ENCODE assay signal across 8 cellular contexts in the genomic region with DNA sequence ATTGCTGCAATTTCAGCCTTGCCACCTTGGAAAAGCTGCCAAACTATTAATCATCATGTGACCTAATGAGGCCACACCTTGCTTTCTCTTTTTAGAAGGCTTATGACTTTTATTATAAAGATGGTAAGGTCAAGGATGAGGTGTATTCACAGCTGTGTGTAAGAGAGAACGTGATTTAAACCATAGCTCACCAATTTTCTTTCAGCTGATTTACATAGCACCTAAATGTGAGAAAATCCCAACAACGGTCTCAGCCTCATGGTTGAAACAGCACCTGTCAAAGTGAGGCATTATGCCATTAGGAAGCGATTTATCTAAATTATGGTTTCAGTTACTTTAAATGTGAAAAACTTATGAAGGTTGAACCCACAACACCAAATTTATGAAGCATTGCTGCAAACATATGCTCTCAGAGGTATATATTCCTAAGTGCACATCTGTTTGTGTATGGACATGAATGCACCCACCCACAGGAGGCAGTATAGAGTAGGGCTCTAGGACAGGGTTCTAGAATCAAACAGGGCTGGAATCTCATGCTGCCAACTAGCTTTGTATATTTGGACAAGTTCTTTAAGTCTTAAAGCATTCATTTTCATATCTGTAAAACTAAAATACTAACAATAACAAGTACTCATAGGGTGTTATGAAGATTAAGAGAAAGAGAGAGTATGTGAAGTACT.
DNase-seq lines count a peak whose midpoint lies in the region; ATAC-seq and TF ChIP-seq lines count a peak whose summit lies in the region.

No MANE protein-coding gene starts in this region.

- no peaks in the 10 kb centered on the region for H3K4me1 ChIP-seq in RWPE2 (ENCODE audit: insufficient read depth, poor library complexity, severe bottlenecking)

- peak; percentile 59 for ATAC-seq in GM21786 (IDR thresholded peaks at IDR 0.05; ENCODE audit: unreplicated experiment)
- no peak for ATAC-seq in RWPE2 (ENCODE audit: low read depth)

- peak; percentile 18 for TF ChIP-seq CTCF in RWPE2 (IDR thresholded peaks at IDR 0.05; ENCODE audit: poor library complexity, severe bottlenecking)

- DNase-seq in NCI-H146 (lab: John Stamatoyannopoulos, UW) (peak; percentile 6), NCI-H146 treated with DMSO at 0.1 percent for 48 hours (lab: John Stamatoyannopoulos, UW; ENCODE audit: unreplicated experiment) (no peak), RWPE2 (ENCODE audit: low spot score) (no peak), kidney tubule cell (ENCODE audit: low spot score) (peak; percentile 17), NCI-H1694 treated with DMSO at 0.1 percent for 48 hours (lab: John Stamatoyannopoulos, UW) (no peak)
- no peak for DNase-seq in stimulated activated CD4-positive, alpha-beta T cell treated with anti-CD3 and anti-CD28 coated beads, Interleukin-12 subunit alpha, Interleukin-12 subunit beta, amount 100 ng/mL, for 4 hours
- DNase-seq in activated CD8-positive, alpha-beta memory T cell treated with anti-CD3 and anti-CD28 coated beads, Interleukin-2, amount 50 U/mL, for 48 hours: no peak

- no peak overlapping the region for H3K4me3 ChIP-seq in RWPE2 (ENCODE audit: severe bottlenecking)

- H3K27ac ChIP-seq in RWPE2 (ENCODE audit: poor library complexity, severe bottlenecking): no peak overlapping the region

- no peaks in the 10 kb centered on the region for H3K27me3 ChIP-seq in RWPE2 (ENCODE audit: insufficient read depth, poor library complexity, severe bottlenecking)

- H3K36me3 ChIP-seq in RWPE2 (ENCODE audit: low read depth): peaks cover 99% of the 10 kb centered on the region

- H3K9me3 ChIP-seq in RWPE2 (ENCODE audit: severe bottlenecking): no peaks in the 10 kb centered on the region

Comparison
In these comparisons a context has a peak if more than half of its experiments do, and no peak if none do; other contexts are left out.
1. DNase-seq: peak in NCI-H146 (single experiment) and kidney tubule cell (single experiment); none in NCI-H146 treated with DMSO at 0.1 percent for 48 hours (single experiment), RWPE2 (single experiment), NCI-H1694 treated with DMSO at 0.1 percent for 48 hours (single experiment), stimulated activated CD4-positive, alpha-beta T cell treated with anti-CD3 and anti-CD28 coated beads, Interleukin-12 subunit alpha, Interleukin-12 subunit beta, amount 100 ng/mL, for 4 hours (single experiment) and activated CD8-positive, alpha-beta memory T cell treated with anti-CD3 and anti-CD28 coated beads, Interleukin-2, amount 50 U/mL, for 48 hours (single experiment).